ENCODE assay signal across 1 cellular context in the genomic region with DNA sequence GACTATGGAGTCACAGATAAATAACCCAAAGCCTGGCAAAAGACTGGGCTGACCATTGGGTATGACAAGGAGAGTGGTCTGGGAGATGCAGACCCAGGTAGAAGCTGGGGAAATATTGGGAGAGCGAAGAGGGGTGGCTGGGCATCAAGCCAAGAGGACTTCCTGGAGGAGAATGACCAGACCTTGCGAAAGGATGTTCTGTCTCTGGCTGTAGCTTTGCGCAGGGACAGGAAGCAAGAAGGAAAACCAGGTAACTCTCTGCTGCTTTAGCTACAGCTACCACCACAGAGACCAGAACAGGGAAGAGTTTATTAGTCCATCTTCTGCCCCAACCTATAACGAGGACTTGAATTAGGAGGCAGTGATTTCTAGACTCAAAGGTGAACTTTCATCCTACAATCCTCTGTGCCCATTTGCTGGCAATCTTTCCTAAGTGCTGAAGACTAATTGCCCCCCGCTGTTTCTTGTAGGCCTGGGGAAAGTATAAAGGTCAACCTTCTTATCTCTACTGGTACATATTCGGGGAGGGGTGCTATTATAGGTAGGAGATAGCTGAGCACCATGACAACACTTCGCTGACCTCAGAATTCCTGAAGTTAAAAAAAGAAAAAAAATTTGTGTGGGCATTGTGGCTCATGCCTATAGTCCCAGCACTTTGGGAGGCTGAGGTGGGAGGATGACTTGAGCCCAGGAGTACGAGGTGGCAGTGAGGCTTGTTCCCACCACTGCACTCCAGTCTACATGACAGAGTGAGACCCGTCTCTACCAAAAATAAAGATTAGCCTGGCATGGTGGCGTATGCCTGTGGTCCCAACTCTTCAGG.
TF ChIP-seq lines count a peak whose summit lies in the region.

No MANE protein-coding gene starts in this region.

TF ChIP-seq in HepG2, 621 proteins besides CTCF, POLR2A, EP300 and RAD21 (continued from another document and continues in another):
- TF ChIP-seq ZHX2 (IDR thresholded peaks at IDR 0.05; ENCODE audit: low read depth), result no peak
- TF ChIP-seq ZHX2 (CRISPR knock-in tag; IDR thresholded peaks at IDR 0.05; ENCODE audit: borderline replicate concordance), result no peak
- TF ChIP-seq, protein P1, sequence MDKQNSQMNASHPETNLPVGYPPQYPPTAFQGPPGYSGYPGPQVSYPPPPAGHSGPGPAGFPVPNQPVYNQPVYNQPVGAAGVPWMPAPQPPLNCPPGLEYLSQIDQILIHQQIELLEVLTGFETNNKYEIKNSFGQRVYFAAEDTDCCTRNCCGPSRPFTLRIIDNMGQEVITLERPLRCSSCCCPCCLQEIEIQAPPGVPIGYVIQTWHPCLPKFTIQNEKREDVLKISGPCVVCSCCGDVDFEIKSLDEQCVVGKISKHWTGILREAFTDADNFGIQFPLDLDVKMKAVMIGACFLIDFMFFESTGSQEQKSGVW (CRISPR knock-in tag; IDR thresholded peaks at IDR 0.05; ENCODE audit: borderline replicate concordance), result no peak
- no peak for TF ChIP-seq ZNF431 (CRISPR knock-in tag; IDR thresholded peaks at IDR 0.05; ENCODE audit: borderline replicate concordance, low read depth)
- TF ChIP-seq RERE (CRISPR knock-in tag; IDR thresholded peaks at IDR 0.05; ENCODE audit: low read depth), result no peak
- TF ChIP-seq ZFP90 (CRISPR knock-in tag; IDR thresholded peaks at IDR 0.05; ENCODE audit: borderline replicate concordance), result 0 out of 2 replicates have a peak, but pooled peaks have one; percentile 16
- TF ChIP-seq, protein P2, sequence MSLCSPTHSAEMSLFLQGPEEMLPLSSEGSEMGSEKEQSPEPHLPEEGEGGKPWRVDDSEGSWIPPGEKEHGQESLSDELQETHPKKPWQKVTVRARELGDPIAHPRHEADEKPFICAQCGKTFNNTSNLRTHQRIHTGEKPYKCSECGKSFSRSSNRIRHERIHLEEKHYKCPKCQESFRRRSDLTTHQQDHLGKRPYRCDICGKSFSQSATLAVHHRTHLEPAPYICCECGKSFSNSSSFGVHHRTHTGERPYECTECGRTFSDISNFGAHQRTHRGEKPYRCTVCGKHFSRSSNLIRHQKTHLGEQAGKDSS (CRISPR knock-in tag; IDR thresholded peaks at IDR 0.05; ENCODE audit: borderline replicate concordance, low read depth), result no peak
- TF ChIP-seq CREB3 (CRISPR knock-in tag; IDR thresholded peaks at IDR 0.05), result no peak
- 0 out of 2 replicates have a peak, but pooled peaks have one; percentile 24 for TF ChIP-seq ZMYM3 (CRISPR knock-in tag; IDR thresholded peaks at IDR 0.05)
- no peak for TF ChIP-seq ZNF354B (CRISPR knock-in tag; IDR thresholded peaks at IDR 0.05)
- TF ChIP-seq NFYB (CRISPR knock-in tag; IDR thresholded peaks at IDR 0.05), result no peak
- no peak for TF ChIP-seq SSRP1 (CRISPR knock-in tag; IDR thresholded peaks at IDR 0.05)
- no peak for TF ChIP-seq STAG1 (CRISPR knock-in tag; IDR thresholded peaks at IDR 0.05)
- TF ChIP-seq KAT7 (CRISPR knock-in tag; IDR thresholded peaks at IDR 0.05; ENCODE audit: borderline replicate concordance), result no peak
- TF ChIP-seq, protein P3, sequence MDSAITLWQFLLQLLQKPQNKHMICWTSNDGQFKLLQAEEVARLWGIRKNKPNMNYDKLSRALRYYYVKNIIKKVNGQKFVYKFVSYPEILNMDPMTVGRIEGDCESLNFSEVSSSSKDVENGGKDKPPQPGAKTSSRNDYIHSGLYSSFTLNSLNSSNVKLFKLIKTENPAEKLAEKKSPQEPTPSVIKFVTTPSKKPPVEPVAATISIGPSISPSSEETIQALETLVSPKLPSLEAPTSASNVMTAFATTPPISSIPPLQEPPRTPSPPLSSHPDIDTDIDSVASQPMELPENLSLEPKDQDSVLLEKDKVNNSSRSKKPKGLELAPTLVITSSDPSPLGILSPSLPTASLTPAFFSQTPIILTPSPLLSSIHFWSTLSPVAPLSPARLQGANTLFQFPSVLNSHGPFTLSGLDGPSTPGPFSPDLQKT (CRISPR knock-in tag; IDR thresholded peaks at IDR 0.05; ENCODE audit: borderline replicate concordance), result no peak
- no peak for TF ChIP-seq ZNF557 (CRISPR knock-in tag; IDR thresholded peaks at IDR 0.05)
- TF ChIP-seq ZNF589 (CRISPR knock-in tag; conservative IDR thresholded peaks at IDR 0.05), result no peak
- TF ChIP-seq MIXL1 (CRISPR knock-in tag; IDR thresholded peaks at IDR 0.05), result peak; percentile 14; the same call in 1 of the 2 replicates
- TF ChIP-seq PHF21A (CRISPR knock-in tag; IDR thresholded peaks at IDR 0.05), result peak; percentile 86
- no peak for TF ChIP-seq ZNF510 (CRISPR knock-in tag; IDR thresholded peaks at IDR 0.05; ENCODE audit: low read depth)
- 0 out of 2 replicates have a peak, but pooled peaks have one; percentile 13 for TF ChIP-seq ONECUT2 (CRISPR knock-in tag; IDR thresholded peaks at IDR 0.05)
- no peak for TF ChIP-seq RNF2 (conservative IDR thresholded peaks at IDR 0.05; ENCODE audit: low read depth)
- peak; percentile 62; the same call in 1 of the 2 replicates for TF ChIP-seq NCOR1 (IDR thresholded peaks at IDR 0.05; ENCODE audit: borderline replicate concordance, low read length)
- no peak for TF ChIP-seq ZIK1 (CRISPR knock-in tag; IDR thresholded peaks at IDR 0.05; ENCODE audit: borderline replicate concordance, low read depth)
- no peak for TF ChIP-seq ZNF251 (CRISPR knock-in tag; IDR thresholded peaks at IDR 0.05)
- no peak for TF ChIP-seq MIER2 (CRISPR knock-in tag; IDR thresholded peaks at IDR 0.05)
- no peak for TF ChIP-seq SYNCRIP (IDR thresholded peaks at IDR 0.05; ENCODE audit: insufficient read depth, low read depth, low read length)
- TF ChIP-seq, protein P4, sequence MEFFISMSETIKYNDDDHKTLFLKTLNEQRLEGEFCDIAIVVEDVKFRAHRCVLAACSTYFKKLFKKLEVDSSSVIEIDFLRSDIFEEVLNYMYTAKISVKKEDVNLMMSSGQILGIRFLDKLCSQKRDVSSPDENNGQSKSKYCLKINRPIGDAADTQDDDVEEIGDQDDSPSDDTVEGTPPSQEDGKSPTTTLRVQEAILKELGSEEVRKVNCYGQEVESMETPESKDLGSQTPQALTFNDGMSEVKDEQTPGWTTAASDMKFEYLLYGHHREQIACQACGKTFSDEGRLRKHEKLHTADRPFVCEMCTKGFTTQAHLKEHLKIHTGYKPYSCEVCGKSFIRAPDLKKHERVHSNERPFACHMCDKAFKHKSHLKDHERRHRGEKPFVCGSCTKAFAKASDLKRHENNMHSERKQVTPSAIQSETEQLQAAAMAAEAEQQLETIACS (CRISPR knock-in tag; IDR thresholded peaks at IDR 0.05), result no peak
- no peak for TF ChIP-seq NFIB (CRISPR knock-in tag; IDR thresholded peaks at IDR 0.05; ENCODE audit: borderline replicate concordance)
- TF ChIP-seq, protein P5, sequence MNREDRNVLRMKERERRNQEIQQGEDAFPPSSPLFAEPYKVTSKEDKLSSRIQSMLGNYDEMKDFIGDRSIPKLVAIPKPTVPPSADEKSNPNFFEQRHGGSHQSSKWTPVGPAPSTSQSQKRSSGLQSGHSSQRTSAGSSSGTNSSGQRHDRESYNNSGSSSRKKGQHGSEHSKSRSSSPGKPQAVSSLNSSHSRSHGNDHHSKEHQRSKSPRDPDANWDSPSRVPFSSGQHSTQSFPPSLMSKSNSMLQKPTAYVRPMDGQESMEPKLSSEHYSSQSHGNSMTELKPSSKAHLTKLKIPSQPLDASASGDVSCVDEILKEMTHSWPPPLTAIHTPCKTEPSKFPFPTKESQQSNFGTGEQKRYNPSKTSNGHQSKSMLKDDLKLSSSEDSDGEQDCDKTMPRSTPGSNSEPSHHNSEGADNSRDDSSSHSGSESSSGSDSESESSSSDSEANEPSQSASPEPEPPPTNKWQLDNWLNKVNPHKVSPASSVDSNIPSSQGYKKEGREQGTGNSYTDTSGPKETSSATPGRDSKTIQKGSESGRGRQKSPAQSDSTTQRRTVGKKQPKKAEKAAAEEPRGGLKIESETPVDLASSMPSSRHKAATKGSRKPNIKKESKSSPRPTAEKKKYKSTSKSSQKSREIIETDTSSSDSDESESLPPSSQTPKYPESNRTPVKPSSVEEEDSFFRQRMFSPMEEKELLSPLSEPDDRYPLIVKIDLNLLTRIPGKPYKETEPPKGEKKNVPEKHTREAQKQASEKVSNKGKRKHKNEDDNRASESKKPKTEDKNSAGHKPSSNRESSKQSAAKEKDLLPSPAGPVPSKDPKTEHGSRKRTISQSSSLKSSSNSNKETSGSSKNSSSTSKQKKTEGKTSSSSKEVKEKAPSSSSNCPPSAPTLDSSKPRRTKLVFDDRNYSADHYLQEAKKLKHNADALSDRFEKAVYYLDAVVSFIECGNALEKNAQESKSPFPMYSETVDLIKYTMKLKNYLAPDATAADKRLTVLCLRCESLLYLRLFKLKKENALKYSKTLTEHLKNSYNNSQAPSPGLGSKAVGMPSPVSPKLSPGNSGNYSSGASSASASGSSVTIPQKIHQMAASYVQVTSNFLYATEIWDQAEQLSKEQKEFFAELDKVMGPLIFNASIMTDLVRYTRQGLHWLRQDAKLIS (CRISPR knock-in tag; IDR thresholded peaks at IDR 0.05), result no peak
- peak; percentile 66 for TF ChIP-seq ZNF629 (CRISPR knock-in tag; conservative IDR thresholded peaks at IDR 0.05)
- no peak for TF ChIP-seq ATF7-NPFF (CRISPR knock-in tag; IDR thresholded peaks at IDR 0.05; ENCODE audit: low read depth)
- no peak for TF ChIP-seq BRD4 (CRISPR knock-in tag; IDR thresholded peaks at IDR 0.05)
